Comparison of ENCODE assay signal across 10 cellular contexts in genomic region chr5:66498791-66499207, GRCh38.
DNase-seq lines count a peak whose midpoint lies in the region; ATAC-seq and TF ChIP-seq lines count a peak whose summit lies in the region.
"Had no signal": no experiment of that assay in that cellular context is flagged by ENCODE, and none has a peak within 500 bp of the region (broad histone marks: within the 10 kb centered on the region; RNA-seq: fewer than 3 reads in every experiment).

No MANE protein-coding gene starts in this region.

- H3K4me2 ChIP-seq in osteoblast (ENCODE audit: insufficient read depth, low read length) = no peak overlapping the region

- H4K20me1 ChIP-seq in osteoblast (ENCODE audit: insufficient read depth, low read length) = no peaks in the 10 kb centered on the region

- intact Hi-C loops in dorsolateral prefrontal cortex (cut with DNase I) = no loop called here

- in situ Hi-C loops in KBM-7 (cut with MboI; ENCODE audit: low pct_unique_long_range_greater_than_20kb, low sequenced_read_pairs) = no loop called here

- no peak overlapping the region for H3K4me3 ChIP-seq in osteoblast (ENCODE audit: insufficient read depth, low read length)
- no peak overlapping the region for H3K4me3 ChIP-seq in dorsolateral prefrontal cortex

- H3K36me3 ChIP-seq in osteoblast (ENCODE audit: insufficient read depth, low read length) = no peaks in the 10 kb centered on the region

- TF ChIP-seq CTCF in GM12874 (IDR thresholded peaks at IDR 0.05; ENCODE audit: insufficient read depth, low read depth, low read length) (peak; percentile 30; the same call in 1 of the 2 replicates), osteoblast (IDR thresholded peaks at IDR 0.05; ENCODE audit: extremely low read depth, low read depth, low read length) (peak; percentile 62), dorsolateral prefrontal cortex (IDR thresholded peaks at IDR 0.05 in 54 of 56, conservative IDR thresholded peaks at IDR 0.05 in 2 of 56; ENCODE audit: low read depth in 1 of 56, partially characterized antibody in 56 of 56) (peak in 13 of 56 donors; percentile 14 to 39 (median 24))

- H3K27ac ChIP-seq in osteoblast (ENCODE audit: low read depth, low read length) (no peak overlapping the region), dorsolateral prefrontal cortex (no peak overlapping the region)

- no peaks in the 10 kb centered on the region for H3K79me2 ChIP-seq in osteoblast (ENCODE audit: insufficient read depth, low read length)

- no peak overlapping the region for H2AFZ ChIP-seq in osteoblast (ENCODE audit: low read length)

- no peaks in the 10 kb centered on the region for H3K27me3 ChIP-seq in osteoblast (ENCODE audit: insufficient read depth, low read length)
- H3K27me3 ChIP-seq in dorsolateral prefrontal cortex = no peaks in the 10 kb centered on the region

- DNase-seq in MV-4-11 (lab: John Stamatoyannopoulos, UW) (peak; percentile 22), dermis blood vessel endothelial cell (peak; percentile 38), osteoblast (ENCODE audit: insufficient read length, low spot score, missing footprints) (peak; percentile 65), dorsolateral prefrontal cortex (no peak), KBM-7 (no peak)
- DNase-seq: activated CD4-positive, alpha-beta T cell treated with anti-CD3 and anti-CD28 coated beads, Interleukin-2, amount 50 U/mL, for 48 hours; NCI-H2227 treated with DMSO at 0.1 percent for 48 hours; stimulated activated CD4-positive, alpha-beta T cell treated with anti-CD3 and anti-CD28 coated beads, Interleukin-4, amount 100 ng/mL, for 1 hour had no signal

- H3K9me3 ChIP-seq in osteoblast (ENCODE audit: low read depth, low read length) = no peaks in the 10 kb centered on the region

- no peak for ATAC-seq in HG03457 (IDR thresholded peaks at IDR 0.05; ENCODE audit: unreplicated experiment)

- no peaks in the 10 kb centered on the region for H3K4me1 ChIP-seq in osteoblast (ENCODE audit: insufficient read depth, low read length)

Comparison
In these comparisons a context has a peak if more than half of its experiments do, and no peak if none do; other contexts are left out.
1. DNase-seq: peak in MV-4-11 (single experiment), dermis blood vessel endothelial cell (single experiment) and osteoblast (single experiment); none in dorsolateral prefrontal cortex (0 of 10) and KBM-7 (single experiment).